In the genomic region with DNA sequence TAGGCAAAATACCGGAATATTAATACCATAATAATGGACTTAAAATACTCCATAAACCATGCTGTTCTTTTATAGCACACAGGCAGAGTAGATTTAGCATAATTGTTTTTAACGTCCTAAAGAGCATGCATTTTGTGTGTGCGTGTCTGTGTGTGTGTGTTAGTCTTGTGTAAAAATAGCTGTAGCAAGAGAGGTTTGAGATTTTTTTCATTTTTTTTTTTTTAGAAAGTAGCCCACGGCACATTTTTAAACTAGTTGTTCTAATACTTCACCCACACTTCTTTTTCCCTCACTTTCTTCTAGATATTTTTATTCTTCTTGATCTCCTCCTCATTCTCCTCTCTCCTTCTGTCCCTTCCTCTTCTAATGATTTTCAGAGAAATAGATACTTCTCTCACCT, we compare ENCODE assay signal across 32 cellular contexts. TPM values are rescaled to one million over a fixed set of nuclear protein-coding genes. Genes with fewer than 3 reads are reported as not detected.
"Had no signal": no experiment of that assay in that cellular context is flagged by ENCODE, and none has a peak within 500 bp of the region (broad histone marks: within the 10 kb centered on the region; RNA-seq: fewer than 3 reads in every experiment).

No MANE protein-coding gene starts in this region.

- DNase-seq: activated CD4-positive, alpha-beta T cell treated with anti-CD3 and anti-CD28 coated beads, Interleukin-2, amount 10 ng/mL, durations not matched to agents 24 days and 14 days; activated CD4-positive, alpha-beta T cell treated with anti-CD3 and anti-CD28 coated beads, Interleukin-2, amount 50 U/mL, for 48 hours; activated CD4-positive, CD25-positive, alpha-beta regulatory T cell treated with anti-CD3 and anti-CD28 coated beads, Interleukin-2, amount 50 U/mL, for 72 hours; activated CD8-positive, alpha-beta memory T cell treated with anti-CD3 and anti-CD28 coated beads, Interleukin-2, amount 10 ng/mL, durations not matched to agents 7 days and 5 days; activated effector memory CD4-positive, alpha-beta T cell treated with anti-CD3 and anti-CD28 coated beads, Interleukin-2, amount 50 U/mL, for 16 hours; activated naive CD4-positive, alpha-beta T cell treated with Interleukin-2 at 50 U/mL for 16 hours; activated naive CD8-positive, alpha-beta T cell treated with anti-CD3 and anti-CD28 coated beads, Interleukin-2, amount 50 U/mL, for 24 hours; activated T-cell treated with anti-CD3 and anti-CD28 coated beads, Interleukin-2, amount 50 U/mL, for 4 hours; amniotic stem cell; body of pancreas; KG1; MV-4-11; NCI-H1092 treated with DMSO at 0.1 percent for 48 hours; NCI-H1417 treated with DMSO at 0.1 percent for 48 hours; NCI-H1694; NCI-H2029; NCI-H2107; NCI-H345; NCI-H510A; NCI-H526 treated with DMSO at 0.1 percent for 48 hours; NK-92 treated with Interleukin-12 subunit alpha and Interleukin-12 subunit beta, amount 100 ng/mL, for 24 hours; Peyer's patch; SHP77; SW 1271 had no signal

- H3K36me3 ChIP-seq: ascending aorta, Peyer's patch, SJSA1 had no signal

- H3K27me3 ChIP-seq: ascending aorta, body of pancreas, Peyer's patch had no signal

- ATAC-seq: activated CD8-positive, alpha-beta memory T cell treated with anti-CD3 and anti-CD28 coated beads, Interleukin-2, amount 10 ng/mL, durations not matched to agents 7 days and 5 days; activated naive CD4-positive, alpha-beta T cell treated with anti-CD3 and anti-CD28 coated beads, Interleukin-2, amount 50 U/mL, for 72 hours; activated naive CD8-positive, alpha-beta T cell treated with anti-CD3 and anti-CD28 coated beads, Interleukin-2, amount 50 U/mL, for 24 hours; activated T-cell treated with anti-CD3 and anti-CD28 coated beads, Interleukin-2, amount 50 U/mL, for 4 hours; body of pancreas; SK-N-SH treated with all-trans-retinoic acid at 6 μM for 48 hours; WTC11 had no signal

- H3K36me3 Mint-ChIP-seq: activated CD8-positive, alpha-beta memory T cell treated with anti-CD3 and anti-CD28 coated beads, Interleukin-2, amount 10 ng/mL, durations not matched to agents 7 days and 5 days; activated naive CD4-positive, alpha-beta T cell treated with anti-CD3 and anti-CD28 coated beads, Interleukin-2, amount 50 U/mL, for 72 hours; IgD-negative memory B cell; WTC11 had no signal

- H3K9me3 Mint-ChIP-seq: activated CD4-positive, alpha-beta T cell treated with anti-CD3 and anti-CD28 coated beads, Interleukin-2, amount 10 ng/mL, durations not matched to agents 24 days and 14 days; activated naive CD4-positive, alpha-beta T cell treated with anti-CD3 and anti-CD28 coated beads, Interleukin-2, amount 50 U/mL, for 72 hours; activated naive CD8-positive, alpha-beta T cell treated with anti-CD3 and anti-CD28 coated beads, Interleukin-2, amount 50 U/mL, for 24 hours; activated T-cell treated with anti-CD3 and anti-CD28 coated beads, Interleukin-2, amount 50 U/mL, for 4 hours; IgD-negative memory B cell; T-helper 2 cell treated with Interferon-gamma antibody and Interleukin-4, amounts not matched to agents 5 μg/mL and 100 μg/mL, for 36 hours; WTC11 had no signal

- H3K4me1 ChIP-seq: Peyer's patch, SJSA1 had no signal

- H3K4me3 Mint-ChIP-seq: activated CD4-positive, alpha-beta T cell treated with anti-CD3 and anti-CD28 coated beads, Interleukin-2, amount 10 ng/mL, durations not matched to agents 24 days and 14 days; activated CD8-positive, alpha-beta memory T cell treated with anti-CD3 and anti-CD28 coated beads, Interleukin-2, amount 10 ng/mL, durations not matched to agents 7 days and 5 days; activated naive CD8-positive, alpha-beta T cell treated with anti-CD3 and anti-CD28 coated beads, Interleukin-2, amount 50 U/mL, for 24 hours; activated T-cell treated with anti-CD3 and anti-CD28 coated beads, Interleukin-2, amount 50 U/mL, for 4 hours; IgD-negative memory B cell; T-helper 2 cell treated with Interferon-gamma antibody and Interleukin-4, amounts not matched to agents 5 μg/mL and 100 μg/mL, for 36 hours; WTC11 had no signal

- H3K4me1 Mint-ChIP-seq: activated CD4-positive, alpha-beta T cell treated with anti-CD3 and anti-CD28 coated beads, Interleukin-2, amount 10 ng/mL, durations not matched to agents 24 days and 14 days; activated CD8-positive, alpha-beta memory T cell treated with anti-CD3 and anti-CD28 coated beads, Interleukin-2, amount 10 ng/mL, durations not matched to agents 7 days and 5 days; IgD-negative memory B cell had no signal

- H3K9me3 ChIP-seq: ascending aorta, body of pancreas, Peyer's patch, SJSA1 had no signal

- H3K4me3 ChIP-seq: ascending aorta, body of pancreas, Peyer's patch, SJSA1 had no signal

- H3K27ac Mint-ChIP-seq: activated CD4-positive, alpha-beta T cell treated with anti-CD3 and anti-CD28 coated beads, Interleukin-2, amount 10 ng/mL, durations not matched to agents 24 days and 14 days; activated CD8-positive, alpha-beta memory T cell treated with anti-CD3 and anti-CD28 coated beads, Interleukin-2, amount 10 ng/mL, durations not matched to agents 7 days and 5 days; activated naive CD4-positive, alpha-beta T cell treated with anti-CD3 and anti-CD28 coated beads, Interleukin-2, amount 50 U/mL, for 72 hours; activated naive CD8-positive, alpha-beta T cell treated with anti-CD3 and anti-CD28 coated beads, Interleukin-2, amount 50 U/mL, for 24 hours; IgD-negative memory B cell; T-helper 2 cell treated with Interferon-gamma antibody and Interleukin-4, amounts not matched to agents 5 μg/mL and 100 μg/mL, for 36 hours; WTC11 had no signal

RNA-seq across cellular contexts. Expression of gene ST3GAL6, which starts 7.5 kb away (rescaled TPM):
- total RNA-seq: activated CD4-positive, alpha-beta T cell treated with anti-CD3 and anti-CD28 coated beads, Interleukin-2, amount 10 ng/mL, durations not matched to agents 24 days and 14 days; SJSA1; T-helper 1 cell treated with Interleukin-12 subunit alpha and Interleukin-12 subunit beta and Interleukin-4 antibody, amounts not matched to agents 30 ng/mL and 1 ng/mL, for 36 hours had no signal
